26 cellular contexts compared by ENCODE assay signal in genomic region chr14:105384605-105385321, GRCh38. TPM values are rescaled to one million over a fixed set of nuclear protein-coding genes. Genes with fewer than 3 reads are reported as not detected.
"Had no signal": no experiment of that assay in that cellular context is flagged by ENCODE, and none has a peak within 500 bp of the region (broad histone marks: within the 10 kb centered on the region; RNA-seq: fewer than 3 reads in every experiment).

No MANE protein-coding gene starts in this region.

- ATAC-seq: activated CD8-positive, alpha-beta T cell treated with anti-CD3 and anti-CD28 coated beads, Interleukin-2, amount 10 ng/mL, durations not matched to agents 7 days and 5 days; WTC11 had no signal

- H3K27ac ChIP-seq: breast epithelium, SJSA1 had no signal

- H3K27me3 ChIP-seq: breast epithelium, SJSA1 had no signal

- H3K4me1 Mint-ChIP-seq: activated naive CD8-positive, alpha-beta T cell treated with anti-CD3 and anti-CD28 coated beads, Interleukin-2, amount 10 ng/mL, durations not matched to agents 7 days and 5 days; WTC11 had no signal

- H3K4me3 ChIP-seq: breast epithelium, SJSA1 had no signal

- H3K9me3 ChIP-seq: breast epithelium, SJSA1 had no signal

- H3K4me3 Mint-ChIP-seq: activated CD8-positive, alpha-beta T cell treated with anti-CD3 and anti-CD28 coated beads, Interleukin-2, amount 10 ng/mL, durations not matched to agents 7 days and 5 days; activated naive CD8-positive, alpha-beta T cell treated with anti-CD3 and anti-CD28 coated beads, Interleukin-2, amount 10 ng/mL, durations not matched to agents 7 days and 5 days; IgD-negative memory B cell; T-helper 1 cell treated with Interleukin-12 subunit alpha and Interleukin-12 subunit beta and Interleukin-4 antibody, amounts not matched to agents 30 μg/mL and 1 μg/mL, for 36 hours; WTC11 had no signal

- H3K4me1 ChIP-seq: breast epithelium, SJSA1 had no signal

- H3K27me3 Mint-ChIP-seq: activated naive CD8-positive, alpha-beta T cell treated with anti-CD3 and anti-CD28 coated beads, Interleukin-2, amount 10 ng/mL, durations not matched to agents 7 days and 5 days; IgD-negative memory B cell had no signal

- H3K27ac Mint-ChIP-seq: activated CD8-positive, alpha-beta T cell treated with anti-CD3 and anti-CD28 coated beads, Interleukin-2, amount 10 ng/mL, durations not matched to agents 7 days and 5 days; activated naive CD8-positive, alpha-beta T cell treated with anti-CD3 and anti-CD28 coated beads, Interleukin-2, amount 10 ng/mL, durations not matched to agents 7 days and 5 days; IgD-negative memory B cell; T-helper 1 cell treated with Interleukin-12 subunit alpha and Interleukin-12 subunit beta and Interleukin-4 antibody, amounts not matched to agents 30 μg/mL and 1 μg/mL, for 36 hours; WTC11 had no signal

- H3K36me3 ChIP-seq: breast epithelium had no signal

- H3K9me3 Mint-ChIP-seq: activated naive CD8-positive, alpha-beta T cell treated with anti-CD3 and anti-CD28 coated beads, Interleukin-2, amount 10 ng/mL, durations not matched to agents 7 days and 5 days; IgD-negative memory B cell; T-helper 1 cell treated with Interleukin-12 subunit alpha and Interleukin-12 subunit beta and Interleukin-4 antibody, amounts not matched to agents 30 μg/mL and 1 μg/mL, for 36 hours; WTC11 had no signal

- DNase-seq: activated CD4-positive, alpha-beta T cell treated with anti-CD3 and anti-CD28 coated beads for 48 hours; activated CD4-positive, alpha-beta T cell treated with anti-CD3 and anti-CD28 coated beads, Interleukin-2, amount 50 U/mL, for 4 hours; activated CD4-positive, CD25-positive, alpha-beta regulatory T cell treated with anti-CD3 and anti-CD28 coated beads, Interleukin-2, amount 50 U/mL, for 72 hours; activated CD8-positive, alpha-beta memory T cell treated with anti-CD3 and anti-CD28 coated beads, Interleukin-2, amount 50 U/mL, for 48 hours; activated CD8-positive, alpha-beta T cell treated with anti-CD3 and anti-CD28 coated beads, Interleukin-2, amount 10 ng/mL, durations not matched to agents 7 days and 5 days; activated naive CD4-positive, alpha-beta T cell treated with anti-CD3 and anti-CD28 coated beads, Interleukin-2, amount 50 U/mL, for 16 hours; activated naive CD8-positive, alpha-beta T cell treated with anti-CD3 and anti-CD28 coated beads, Interleukin-2, amount 10 ng/mL, durations not matched to agents 7 days and 5 days; activated T-cell treated with anti-CD3 and anti-CD28 coated beads, Interleukin-2, amount 50 U/mL, for 1 hour; KG1; NCI-H1048; NCI-H146; NCI-H187 treated with DMSO at 0.1 percent for 48 hours; NCI-H2081 treated with DMSO at 0.1 percent for 48 hours; NCI-H2171; NCI-H226; NCI-H526 treated with DMSO at 0.1 percent for 48 hours; NCI-H82; SHP77; T-helper 9 cell had no signal

RNA-seq across cellular contexts. Expression of gene TEX22, which starts 13.6 kb away (rescaled TPM):
- total RNA-seq: M059J, RPMI7951 had no signal
